ENCODE assay signal across 26 cellular contexts in the genomic region with DNA sequence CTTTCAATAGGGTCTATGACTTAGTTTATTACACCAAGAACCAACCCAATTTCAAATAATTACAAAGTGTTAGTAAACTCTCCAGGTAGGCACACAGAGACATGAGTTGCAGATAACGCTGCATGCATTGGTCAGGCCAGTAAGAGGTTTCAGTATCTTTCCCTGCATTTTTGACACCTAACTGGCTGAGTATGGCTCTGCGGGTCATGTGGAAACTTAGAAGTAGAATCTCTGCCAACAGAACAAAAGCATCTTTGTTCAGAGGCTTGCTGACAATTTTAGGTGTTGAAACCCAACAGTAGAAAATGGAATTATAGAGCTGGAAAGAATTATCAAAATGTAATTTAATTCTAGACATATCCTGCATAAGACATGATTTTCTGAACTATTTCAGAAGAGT. TPM values are rescaled to one million over a fixed set of nuclear protein-coding genes. Genes with fewer than 3 reads are reported as not detected.
"Had no signal": no experiment of that assay in that cellular context is flagged by ENCODE, and none has a peak within 500 bp of the region (broad histone marks: within the 10 kb centered on the region; RNA-seq: fewer than 3 reads in every experiment).

No MANE protein-coding gene starts in this region.

- H3K36me3 ChIP-seq: left lung, lower lobe of right lung, right atrium auricular region, right lobe of liver, thyroid gland, transverse colon, upper lobe of left lung had no signal

- H3K4me3 ChIP-seq: left lung, lower lobe of right lung, right atrium auricular region, right lobe of liver, smooth muscle cell, testis, thyroid gland, transverse colon, upper lobe of left lung had no signal

- FAIRE-seq: kidney had no signal

- H3K27me3 ChIP-seq: left lung, right atrium auricular region, right lobe of liver, testis, thyroid gland, transverse colon, upper lobe of left lung had no signal

- ATAC-seq: left colon; left lung; lower lobe of right lung; naive thymus-derived CD8-positive, alpha-beta T cell; right lobe of liver; stimulated activated memory B cell treated with anti-CD40 and anti-IgM and Interleukin-4, amounts not matched to agents 10 μg/mL and 1 μg/mL and 100 μg/mL, for 72 hours; stimulated activated naive CD8-positive, alpha-beta T cell treated with anti-CD3 and anti-CD28 coated beads, Interleukin-15, amount 100 ng/mL, for 72 hours had no signal

- H3K9me3 ChIP-seq: left lung, lower lobe of right lung, right atrium auricular region, right lobe of liver, testis, thyroid gland, transverse colon, upper lobe of left lung had no signal

- DNase-seq: hippocampal formation; kidney; left colon; left lung; lower lobe of right lung; naive thymus-derived CD8-positive, alpha-beta T cell; nucleus accumbens; right lobe of liver; stimulated activated CD4-positive, alpha-beta T cell treated with anti-CD3 and anti-CD28 coated beads, Interleukin-1b, Interleukin-23, amount 100 ng/mL, for 48 hours; stimulated activated CD4-positive, alpha-beta T cell treated with anti-CD3 and anti-CD28 coated beads, Interleukin-2, amount 100 ng/mL, for 48 hours; stimulated activated CD4-positive, alpha-beta T cell treated with anti-CD3 and anti-CD28 coated beads, Interleukin-4, amount 100 ng/mL, for 4 hours; stimulated activated CD8-positive, alpha-beta memory T cell treated with anti-CD3 and anti-CD28 coated beads, Interleukin-4, amount 100 ng/mL, for 48 hours; stimulated activated naive CD4-positive, alpha-beta T cell treated with Interleukin-2 at 50 U/mL for 16 hours; stimulated activated naive CD8-positive, alpha-beta T cell treated with anti-CD3 and anti-CD28 coated beads, Interleukin-15, amount 100 ng/mL, for 72 hours; substantia nigra; testis; thyroid gland; transverse colon; upper lobe of left lung had no signal

- H3K27ac ChIP-seq: left lung, lower lobe of right lung, parathyroid adenoma, right atrium auricular region, right lobe of liver, testis, thyroid gland, transverse colon, upper lobe of left lung had no signal

- H3K4me1 ChIP-seq: left lung, lower lobe of right lung, parathyroid adenoma, right atrium auricular region, right lobe of liver, testis, thyroid gland, transverse colon, upper lobe of left lung had no signal

RNA-seq across cellular contexts. Expression of gene HTR2A, which starts 25.3 kb away (rescaled TPM):
- total RNA-seq: naive thymus-derived CD8-positive, alpha-beta T cell; progenitor cell of endocrine pancreas; pulmonary artery endothelial cell; renal cortical epithelial cell had no signal
- polyA plus RNA-seq: naive thymus-derived CD8-positive, alpha-beta T cell had no signal
